Comparison of ENCODE assay signal across 17 cellular contexts in genomic region chr4:45438047-45438446, GRCh38.
"Had no signal": no experiment of that assay in that cellular context is flagged by ENCODE, and none has a peak within 500 bp of the region (broad histone marks: within the 10 kb centered on the region; RNA-seq: fewer than 3 reads in every experiment).

No MANE protein-coding gene starts in this region.

- H3K9me3 Mint-ChIP-seq: memory B cell, nephron progenitor cell had no signal

- H3K27ac Mint-ChIP-seq: activated CD8-positive, alpha-beta memory T cell treated with anti-CD3 and anti-CD28 coated beads, Interleukin-2, amount 10 ng/mL, durations not matched to agents 7 days and 5 days; activated naive CD4-positive, alpha-beta T cell treated with anti-CD3 and anti-CD28 coated beads, Interleukin-2, amount 50 U/mL, for 72 hours; activated T-cell treated with anti-CD3 and anti-CD28 coated beads, Interleukin-2, amount 50 U/mL, for 24 hours; memory B cell; nephron progenitor cell had no signal

- H3K27me3 ChIP-seq: stomach had no signal

- H3K9me3 ChIP-seq: stomach had no signal

- H3K27ac ChIP-seq: coronary artery, epithelial cell of prostate, skin epidermis, stomach had no signal

- H3K36me3 Mint-ChIP-seq: activated CD8-positive, alpha-beta memory T cell treated with anti-CD3 and anti-CD28 coated beads, Interleukin-2, amount 10 ng/mL, durations not matched to agents 7 days and 5 days; activated naive CD4-positive, alpha-beta T cell treated with anti-CD3 and anti-CD28 coated beads, Interleukin-2, amount 50 U/mL, for 72 hours; memory B cell had no signal

- H3K36me3 ChIP-seq: stomach had no signal

- DNase-seq: activated CD4-positive, alpha-beta T cell treated with anti-CD3 and anti-CD28 coated beads, Interleukin-2, amount 50 U/mL, for 4 hours; activated CD4-positive, CD25-positive, alpha-beta regulatory T cell treated with anti-CD3 and anti-CD28 coated beads, Interleukin-2, amount 50 U/mL, for 72 hours; activated CD8-positive, alpha-beta memory T cell treated with anti-CD3 and anti-CD28 coated beads, Interleukin-2, amount 10 ng/mL, durations not matched to agents 7 days and 5 days; activated effector memory CD4-positive, alpha-beta T cell treated with Interleukin-2 at 50 U/mL for 16 hours; activated T-cell treated with anti-CD3 and anti-CD28 coated beads, Interleukin-2, amount 50 U/mL, for 24 hours; amygdala; effector CD8-positive, alpha-beta T cell; left colon; nephron progenitor cell; stimulated activated CD4-positive, alpha-beta T cell treated with anti-CD3 and anti-CD28 coated beads, Interleukin-4, amount 100 ng/mL, for 4 hours; stomach; T-helper 2 cell had no signal

- ATAC-seq: activated CD8-positive, alpha-beta memory T cell treated with anti-CD3 and anti-CD28 coated beads, Interleukin-2, amount 10 ng/mL, durations not matched to agents 7 days and 5 days; activated naive CD4-positive, alpha-beta T cell treated with anti-CD3 and anti-CD28 coated beads, Interleukin-2, amount 50 U/mL, for 72 hours; left colon had no signal

- H3K4me3 Mint-ChIP-seq: activated CD8-positive, alpha-beta memory T cell treated with anti-CD3 and anti-CD28 coated beads, Interleukin-2, amount 10 ng/mL, durations not matched to agents 7 days and 5 days; activated T-cell treated with anti-CD3 and anti-CD28 coated beads, Interleukin-2, amount 50 U/mL, for 24 hours; memory B cell; nephron progenitor cell had no signal

- H3K4me1 ChIP-seq: stomach had no signal

- H3K4me3 ChIP-seq: coronary artery, skin epidermis, stomach had no signal

- H3K4me1 Mint-ChIP-seq: activated CD8-positive, alpha-beta memory T cell treated with anti-CD3 and anti-CD28 coated beads, Interleukin-2, amount 10 ng/mL, durations not matched to agents 7 days and 5 days; memory B cell; nephron progenitor cell had no signal

- H3K27me3 Mint-ChIP-seq: activated CD8-positive, alpha-beta memory T cell treated with anti-CD3 and anti-CD28 coated beads, Interleukin-2, amount 10 ng/mL, durations not matched to agents 7 days and 5 days; activated T-cell treated with anti-CD3 and anti-CD28 coated beads, Interleukin-2, amount 50 U/mL, for 24 hours; memory B cell had no signal
